In genomic region chr12:121110211-121110940, GRCh38 we compare ENCODE assay signal across 1 cellular context.
TF ChIP-seq lines count a peak whose summit lies in the region.

No MANE protein-coding gene starts in this region.

TF ChIP-seq in HEK293, 187 proteins besides CTCF, POLR2A, EP300 and RAD21 (continued from another document):
- TF ChIP-seq ATF2 (tag by site-specific recombination; IDR thresholded peaks at IDR 0.05; ENCODE audit: low read depth) (no peak), ZNF654 (tag by site-specific recombination; IDR thresholded peaks at IDR 0.05; ENCODE audit: low read depth) (peak; percentile 96), ZNF555 (tag by site-specific recombination; conservative IDR thresholded peaks at IDR 0.05) (no peak), MZF1 (tag by site-specific recombination; IDR thresholded peaks at IDR 0.05; ENCODE audit: borderline replicate concordance) (no peak), ZNF629 (tag by site-specific recombination; IDR thresholded peaks at IDR 0.05) (no peak), RBAK (tag by site-specific recombination; IDR thresholded peaks at IDR 0.05) (no peak), ZIC2 (tag by site-specific recombination; IDR thresholded peaks at IDR 0.05) (no peak), ZNF366 (tag by site-specific recombination; conservative IDR thresholded peaks at IDR 0.05) (no peak), ZNF350 (tag by site-specific recombination; IDR thresholded peaks at IDR 0.05) (no peak), SP3 (tag by site-specific recombination; IDR thresholded peaks at IDR 0.05) (no peak), ZNF19 (tag by site-specific recombination; IDR thresholded peaks at IDR 0.05; ENCODE audit: low read depth) (no peak), GLI2 (tag by site-specific recombination; IDR thresholded peaks at IDR 0.05; ENCODE audit: borderline replicate concordance, low read depth) (no peak), ZNF639 (tag by site-specific recombination; IDR thresholded peaks at IDR 0.05) (0 out of 2 replicates have a peak, but pooled peaks have one; percentile 14), ZNF112 (tag by site-specific recombination; IDR thresholded peaks at IDR 0.05) (no peak), ZNF596 (tag by site-specific recombination; IDR thresholded peaks at IDR 0.05) (no peak), ZBTB17 (tag by site-specific recombination; IDR thresholded peaks at IDR 0.05) (peak; percentile 67), ZNF24 (tag by site-specific recombination; IDR thresholded peaks at IDR 0.05) (no peak)
- TF ChIP-seq, protein P1, sequence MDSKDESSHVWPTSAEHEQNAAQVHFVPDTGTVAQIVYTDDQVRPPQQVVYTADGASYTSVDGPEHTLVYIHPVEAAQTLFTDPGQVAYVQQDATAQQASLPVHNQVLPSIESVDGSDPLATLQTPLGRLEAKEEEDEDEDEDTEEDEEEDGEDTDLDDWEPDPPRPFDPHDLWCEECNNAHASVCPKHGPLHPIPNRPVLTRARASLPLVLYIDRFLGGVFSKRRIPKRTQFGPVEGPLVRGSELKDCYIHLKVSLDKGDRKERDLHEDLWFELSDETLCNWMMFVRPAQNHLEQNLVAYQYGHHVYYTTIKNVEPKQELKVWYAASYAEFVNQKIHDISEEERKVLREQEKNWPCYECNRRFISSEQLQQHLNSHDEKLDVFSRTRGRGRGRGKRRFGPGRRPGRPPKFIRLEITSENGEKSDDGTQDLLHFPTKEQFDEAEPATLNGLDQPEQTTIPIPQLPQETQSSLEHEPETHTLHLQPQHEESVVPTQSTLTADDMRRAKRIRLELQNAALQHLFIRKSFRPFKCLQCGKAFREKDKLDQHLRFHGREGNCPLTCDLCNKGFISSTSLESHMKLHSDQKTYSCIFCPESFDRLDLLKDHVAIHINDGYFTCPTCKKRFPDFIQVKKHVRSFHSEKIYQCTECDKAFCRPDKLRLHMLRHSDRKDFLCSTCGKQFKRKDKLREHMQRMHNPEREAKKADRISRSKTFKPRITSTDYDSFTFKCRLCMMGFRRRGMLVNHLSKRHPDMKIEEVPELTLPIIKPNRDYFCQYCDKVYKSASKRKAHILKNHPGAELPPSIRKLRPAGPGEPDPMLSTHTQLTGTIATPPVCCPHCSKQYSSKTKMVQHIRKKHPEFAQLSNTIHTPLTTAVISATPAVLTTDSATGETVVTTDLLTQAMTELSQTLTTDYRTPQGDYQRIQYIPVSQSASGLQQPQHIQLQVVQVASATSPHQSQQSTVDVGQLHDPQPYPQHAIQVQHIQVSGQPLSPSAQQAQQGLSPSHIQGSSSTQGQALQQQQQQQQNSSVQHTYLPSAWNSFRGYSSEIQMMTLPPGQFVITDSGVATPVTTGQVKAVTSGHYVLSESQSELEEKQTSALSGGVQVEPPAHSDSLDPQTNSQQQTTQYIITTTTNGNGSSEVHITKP (tag by site-specific recombination; IDR thresholded peaks at IDR 0.05) = peak; percentile 91
- TF ChIP-seq, protein P2, sequence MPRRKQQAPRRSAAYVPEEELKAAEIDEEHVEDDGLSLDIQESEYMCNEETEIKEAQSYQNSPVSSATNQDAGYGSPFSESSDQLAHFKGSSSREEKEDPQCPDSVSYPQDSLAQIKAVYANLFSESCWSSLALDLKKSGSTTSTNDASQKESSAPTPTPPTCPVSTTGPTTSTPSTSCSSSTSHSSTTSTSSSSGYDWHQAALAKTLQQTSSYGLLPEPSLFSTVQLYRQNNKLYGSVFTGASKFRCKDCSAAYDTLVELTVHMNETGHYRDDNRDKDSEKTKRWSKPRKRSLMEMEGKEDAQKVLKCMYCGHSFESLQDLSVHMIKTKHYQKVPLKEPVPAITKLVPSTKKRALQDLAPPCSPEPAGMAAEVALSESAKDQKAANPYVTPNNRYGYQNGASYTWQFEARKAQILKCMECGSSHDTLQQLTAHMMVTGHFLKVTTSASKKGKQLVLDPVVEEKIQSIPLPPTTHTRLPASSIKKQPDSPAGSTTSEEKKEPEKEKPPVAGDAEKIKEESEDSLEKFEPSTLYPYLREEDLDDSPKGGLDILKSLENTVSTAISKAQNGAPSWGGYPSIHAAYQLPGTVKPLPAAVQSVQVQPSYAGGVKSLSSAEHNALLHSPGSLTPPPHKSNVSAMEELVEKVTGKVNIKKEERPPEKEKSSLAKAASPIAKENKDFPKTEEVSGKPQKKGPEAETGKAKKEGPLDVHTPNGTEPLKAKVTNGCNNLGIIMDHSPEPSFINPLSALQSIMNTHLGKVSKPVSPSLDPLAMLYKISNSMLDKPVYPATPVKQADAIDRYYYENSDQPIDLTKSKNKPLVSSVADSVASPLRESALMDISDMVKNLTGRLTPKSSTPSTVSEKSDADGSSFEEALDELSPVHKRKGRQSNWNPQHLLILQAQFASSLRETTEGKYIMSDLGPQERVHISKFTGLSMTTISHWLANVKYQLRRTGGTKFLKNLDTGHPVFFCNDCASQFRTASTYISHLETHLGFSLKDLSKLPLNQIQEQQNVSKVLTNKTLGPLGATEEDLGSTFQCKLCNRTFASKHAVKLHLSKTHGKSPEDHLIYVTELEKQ (tag by site-specific recombination; IDR thresholded peaks at IDR 0.05; ENCODE audit: borderline replicate concordance) = no peak
